Comparison of ENCODE assay signal across 8 cellular contexts in the genomic region with DNA sequence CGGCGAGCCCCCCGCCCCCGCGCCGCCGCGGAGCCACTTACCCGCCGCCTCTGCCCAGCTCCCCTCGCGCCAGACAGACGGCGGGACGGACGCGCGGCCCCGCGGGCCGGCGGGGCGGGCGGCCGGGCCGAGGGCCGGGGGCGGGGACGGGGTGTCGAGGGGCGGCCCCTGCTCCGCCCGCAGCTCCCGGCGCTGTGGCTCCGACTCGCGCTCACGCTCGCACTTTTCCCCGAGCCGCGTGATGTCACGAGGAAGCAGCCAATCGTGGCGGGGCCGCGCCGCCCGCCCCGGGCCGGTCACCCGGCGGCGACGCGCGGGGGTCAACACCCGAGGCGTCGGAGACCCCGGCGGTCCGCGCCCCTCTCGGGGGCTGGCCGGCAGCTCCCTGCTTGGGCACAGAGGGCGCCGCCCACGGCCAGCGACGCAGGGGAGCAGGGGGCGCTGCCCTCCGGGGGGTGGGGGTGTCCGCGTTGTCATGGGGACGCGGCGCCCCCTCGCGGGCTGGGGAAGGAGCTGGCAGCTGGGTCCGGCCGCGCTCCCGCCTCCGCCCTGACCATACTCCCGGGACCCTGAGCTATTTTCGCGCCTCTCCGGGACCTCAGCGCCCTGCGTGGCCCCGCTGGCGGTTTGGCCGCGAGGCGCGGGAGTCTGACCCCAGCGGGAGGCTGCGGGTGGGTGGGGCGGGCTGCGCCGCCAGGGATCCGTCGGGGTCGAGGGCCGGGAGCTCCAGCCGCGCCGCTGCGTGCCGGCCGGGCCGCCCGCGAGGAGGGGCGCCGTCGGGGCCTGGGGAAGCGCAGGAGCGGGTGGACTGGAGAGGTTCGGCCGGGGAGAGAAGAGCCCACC. TPM values are rescaled to one million over a fixed set of nuclear protein-coding genes. Genes with fewer than 3 reads are reported as not detected.
DNase-seq lines count a peak whose midpoint lies in the region; ATAC-seq and TF ChIP-seq lines count a peak whose summit lies in the region.

A gene (minus strand): TSS at position 199 of the 843 bp plus-strand sequence. CDS start 5,219 bp downstream, outside the sequence.

- H3K4me3 ChIP-seq in fibroblast of the aortic adventitia (ENCODE audit: low read depth, low read length) (peak within 1 kb of the TSS; percentile 46), trophoblast cell (ENCODE audit: low read depth, low read length) (peak within 1 kb of the TSS; percentile 61)

- TF ChIP-seq CTCF in fibroblast of the aortic adventitia (IDR thresholded peaks at IDR 0.05; ENCODE audit: insufficient read depth, low read length): peak; percentile 17

- no peaks in the 10 kb centered on the region for H3K36me3 Mint-ChIP-seq in activated T-cell treated with anti-CD3 and anti-CD28 coated beads, Interleukin-2, amount 50 U/mL, for 4 hours (ENCODE audit: insufficient read depth)
- no peaks in the 10 kb centered on the region for H3K36me3 Mint-ChIP-seq in T-helper 17 cell (ENCODE audit: low read depth)

- peak within 1 kb of the TSS; percentile 62 for H3K27ac Mint-ChIP-seq in T-helper 17 cell

- H3K27me3 Mint-ChIP-seq in activated T-cell treated with anti-CD3 and anti-CD28 coated beads, Interleukin-2, amount 50 U/mL, for 4 hours (ENCODE audit: low read depth): peaks cover 44% of the 10 kb centered on the region
- H3K27me3 Mint-ChIP-seq in T-helper 17 cell: peaks cover 35% of the 10 kb centered on the region

- no peaks in the 10 kb centered on the region for H3K79me1 ChIP-seq in trophoblast cell (ENCODE audit: low read length)

- H3K4me1 Mint-ChIP-seq in activated T-cell treated with anti-CD3 and anti-CD28 coated beads, Interleukin-2, amount 50 U/mL, for 4 hours (ENCODE audit: low read depth): peaks cover 15% of the 10 kb centered on the region
- H3K4me1 Mint-ChIP-seq in T-helper 17 cell: peaks cover 29% of the 10 kb centered on the region

- ATAC-seq in activated T-cell treated with anti-CD3 and anti-CD28 coated beads, Interleukin-2, amount 50 U/mL, for 4 hours: peak in 1 of 2 donors; percentile 1
- ATAC-seq in T-helper 17 cell (no peak), esophagus mucosa (no peak), HG03565 (IDR thresholded peaks at IDR 0.05; ENCODE audit: unreplicated experiment) (no peak)

- H2AFZ ChIP-seq in trophoblast cell (ENCODE audit: insufficient read depth, low read length, poor library complexity): no peak within 1 kb of the TSS

- no CpG with 5 or more reads among the region's 123 CpGs for WGBS in trophoblast cell (ENCODE audit: extremely low coverage, insufficient coverage, insufficient read length)

- H3K27me3 ChIP-seq in trophoblast cell (ENCODE audit: insufficient read depth, low read length): peaks cover 29% of the 10 kb centered on the region

- no peak for DNase-seq in activated T-cell treated with anti-CD3 and anti-CD28 coated beads, Interleukin-2, amount 50 U/mL, for 4 hours
- DNase-seq in activated T-cell treated with anti-CD3 and anti-CD28 coated beads, Interleukin-2, amount 50 U/mL, for 1 hour: no peak
- DNase-seq in HuH-7.5 (ENCODE audit: low spot score) (peak; percentile 91), T-helper 17 cell (no peak), fibroblast of the aortic adventitia (ENCODE audit: low read depth) (no peak), trophoblast cell (peak in 1 of 2 donors; percentile 32)

- peaks cover 26 to 28% of the 10 kb centered on the region in 2 experiments for H3K4me1 ChIP-seq in trophoblast cell (ENCODE audit: control insufficient read depth in 1 of 2, insufficient read depth in 2 of 2, low read length in 2 of 2)

- H3K14ac ChIP-seq in trophoblast cell (ENCODE audit: low read length): no peak within 1 kb of the TSS

- no peaks in the 10 kb centered on the region for H3K9me3 ChIP-seq in T-helper 17 cell (ENCODE audit: control insufficient read depth, low read length, poor library complexity, severe bottlenecking)
- peaks cover 4% of the 10 kb centered on the region for H3K9me3 ChIP-seq in trophoblast cell (ENCODE audit: insufficient read depth, low read depth, low read length)

- no peak within 1 kb of the TSS for H2BK12ac ChIP-seq in trophoblast cell (ENCODE audit: low read length)

- no peak within 1 kb of the TSS for H2AK5ac ChIP-seq in trophoblast cell (ENCODE audit: low read length)

- no peak within 1 kb of the TSS for H3K27ac ChIP-seq in trophoblast cell (ENCODE audit: low read depth, low read length)

- H3K9ac ChIP-seq in trophoblast cell (ENCODE audit: low read length): no peak within 1 kb of the TSS

- no peak within 1 kb of the TSS for H3K23ac ChIP-seq in trophoblast cell (ENCODE audit: low read length)

- H3K4ac ChIP-seq in trophoblast cell (ENCODE audit: low read depth, low read length): no peak within 1 kb of the TSS

- H3K9me3 Mint-ChIP-seq in activated T-cell treated with anti-CD3 and anti-CD28 coated beads, Interleukin-2, amount 50 U/mL, for 4 hours: no peaks in the 10 kb centered on the region

- no peak within 1 kb of the TSS for H2BK5ac ChIP-seq in trophoblast cell (ENCODE audit: low read depth, low read length, poor library complexity)

- peak within 1 kb of the TSS; percentile 79 for H3K4me3 Mint-ChIP-seq in activated T-cell treated with anti-CD3 and anti-CD28 coated beads, Interleukin-2, amount 50 U/mL, for 4 hours
- peak within 1 kb of the TSS; percentile 86 for H3K4me3 Mint-ChIP-seq in T-helper 17 cell

- peak within 1 kb of the TSS; percentile 89 for H3K4me2 ChIP-seq in trophoblast cell (ENCODE audit: low read length)

- H3K18ac ChIP-seq in trophoblast cell (ENCODE audit: low read length): no peak within 1 kb of the TSS

- no peak within 1 kb of the TSS for H2BK120ac ChIP-seq in trophoblast cell (ENCODE audit: insufficient read depth, low read length, poor library complexity)

- H4K91ac ChIP-seq in trophoblast cell (ENCODE audit: low read depth, low read length): no peak within 1 kb of the TSS

- H4K8ac ChIP-seq in trophoblast cell (ENCODE audit: low read depth, low read length): no peak within 1 kb of the TSS

- no peak within 1 kb of the TSS for H4K12ac ChIP-seq in trophoblast cell (ENCODE audit: low read depth, low read length)

- H3K79me2 ChIP-seq in trophoblast cell (ENCODE audit: control insufficient read depth, insufficient read depth, low read length, poor library complexity): no peaks in the 10 kb centered on the region

- H3K36me3 ChIP-seq in trophoblast cell (ENCODE audit: control insufficient read depth in 1 of 2, insufficient read depth in 2 of 2, low read length in 2 of 2): peaks cover 3 to 9% of the 10 kb centered on the region in 2 experiments

RNA-seq across cellular contexts. Expression of the gene that starts here (rescaled TPM):
- total RNA-seq in activated T-cell treated with anti-CD3 and anti-CD28 coated beads, Interleukin-2, amount 50 U/mL, for 4 hours: under 1 TPM; 0.13 to 0.52 (median 0.25) TPM
- total RNA-seq in T-helper 17 cell (1 to 10 TPM; 4.3 to 4.8 TPM), fibroblast of the aortic adventitia (ENCODE audit: low replicate concordance) (not detected in 2 replicates), esophagus mucosa (0.12 TPM)
- 0.40 and 0.57 TPM in 2 replicates for polyA plus RNA-seq in trophoblast cell (2013)
